Comparison of ENCODE assay signal across 9 cellular contexts in the genomic region with DNA sequence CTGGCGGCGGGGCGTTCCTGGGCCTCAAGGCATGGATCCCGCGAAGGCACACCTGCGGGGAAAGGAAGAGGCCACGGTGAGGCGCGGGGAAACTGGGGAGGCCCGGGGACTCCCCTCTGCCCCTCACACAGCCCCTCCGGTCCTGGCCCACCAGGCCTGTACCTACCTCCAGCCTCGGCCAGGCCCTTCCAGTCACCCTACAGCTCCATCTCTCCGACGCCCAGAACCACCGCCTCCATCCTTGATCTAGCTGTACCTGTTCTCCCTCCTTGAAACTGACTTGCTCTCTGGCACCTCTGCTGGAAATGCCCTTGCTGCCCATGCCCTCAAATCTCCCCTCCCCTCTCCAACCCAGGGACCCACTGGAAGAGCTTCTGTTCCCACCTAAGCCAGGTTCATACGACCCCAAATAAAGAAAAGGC. TPM values are rescaled to one million over a fixed set of nuclear protein-coding genes. Genes with fewer than 3 reads are reported as not detected.
DNase-seq lines count a peak whose midpoint lies in the region; ATAC-seq and TF ChIP-seq lines count a peak whose summit lies in the region.
"Had no signal": no experiment of that assay in that cellular context is flagged by ENCODE, and none has a peak within 500 bp of the region (broad histone marks: within the 10 kb centered on the region; RNA-seq: fewer than 3 reads in every experiment).

No MANE protein-coding gene starts in this region.

- ATAC-seq in heart left ventricle (no peak), left cardiac atrium (no peak), left lung (no peak)

- TF ChIP-seq POLR2A in heart left ventricle (IDR thresholded peaks at IDR 0.05) (no peak), transverse colon (IDR thresholded peaks at IDR 0.05) (no peak)

- in situ Hi-C loops in transverse colon (cut with MboI; ENCODE audit: low pct_ligation_motif_present in 1 of 4, low pct_unique_long_range_greater_than_20kb in 1 of 4, low sequenced_read_pairs in 3 of 4), result loop anchor here in 1 of 4 donors (25.0 kb wide), 1 partner anchor 146 kb away; the partner anchor contains the start of genes CINP and TECPR2

- peak overlapping the region in 9 of 12 donors; percentile 12 to 90 (median 64) for H3K4me3 ChIP-seq in heart left ventricle
- H3K4me3 ChIP-seq in liver (ENCODE audit: low read depth in 1 of 3, low read length in 3 of 3), result no peak overlapping the region
- peak overlapping the region in 2 of 4 donors; percentile 61 to 69 for H3K4me3 ChIP-seq in transverse colon
- no peak overlapping the region for H3K4me3 ChIP-seq in left lung

- no peaks in the 10 kb centered on the region for H3K9me3 ChIP-seq in heart left ventricle
- H3K9me3 ChIP-seq in liver (ENCODE audit: control insufficient read depth in 4 of 4, low read length in 3 of 4), result no peaks in the 10 kb centered on the region
- no peaks in the 10 kb centered on the region for H3K9me3 ChIP-seq in transverse colon
- H3K9me3 ChIP-seq in left lung, result no peaks in the 10 kb centered on the region

- no peak for TF ChIP-seq EP300 in transverse colon (IDR thresholded peaks at IDR 0.05; ENCODE audit: low read depth)

- no peak for TF ChIP-seq RAD21 in liver (IDR thresholded peaks at IDR 0.05)

- TF ChIP-seq CTCF in heart left ventricle (IDR thresholded peaks at IDR 0.05), result no peak
- no peak for TF ChIP-seq CTCF in liver (IDR thresholded peaks at IDR 0.05; ENCODE audit: low read depth, low read length, missing input control)
- peak in 3 of 5 experiments; percentile 15 to 36 (median 27) for TF ChIP-seq CTCF in transverse colon (IDR thresholded peaks at IDR 0.05)
- no peak for TF ChIP-seq CTCF in left lung (IDR thresholded peaks at IDR 0.05)

- H3K9me3 Mint-ChIP-seq in activated T-helper 2 cell treated with anti-CD3 and anti-CD28 coated beads, Interferon-gamma antibody, Interleukin-2, Interleukin-4, amounts not matched to agents 10 μg/mL and 5 μg/mL and 100 μg/mL, durations not matched to agents 14 hours and 24 hours and 36 hours, result no peaks in the 10 kb centered on the region

- H3K36me3 ChIP-seq in heart left ventricle (peaks cover 0 to 19% (median 12%) of the 10 kb centered on the region in 9 donors), liver (ENCODE audit: control insufficient read depth in 4 of 4, insufficient read depth in 3 of 4, low read depth in 1 of 4, low read length in 3 of 4) (peaks cover 0 to 3% (median 0%) of the 10 kb centered on the region in 4 donors), transverse colon (peaks cover 0 to 3% (median 0%) of the 10 kb centered on the region in 4 donors), left lung (peaks cover 0 to 11% of the 10 kb centered on the region in 2 donors)

- H3K4me3 Mint-ChIP-seq in activated T-helper 2 cell treated with anti-CD3 and anti-CD28 coated beads, Interferon-gamma antibody, Interleukin-2, Interleukin-4, amounts not matched to agents 10 μg/mL and 5 μg/mL and 100 μg/mL, durations not matched to agents 14 hours and 24 hours and 36 hours (ENCODE audit: low read depth), result peak overlapping the region; percentile 45

- no peaks in the 10 kb centered on the region for H3K27me3 ChIP-seq in heart left ventricle
- no peaks in the 10 kb centered on the region for H3K27me3 ChIP-seq in liver (ENCODE audit: control insufficient read depth in 4 of 4, insufficient read depth in 4 of 4, low read length in 3 of 4)
- no peaks in the 10 kb centered on the region for H3K27me3 ChIP-seq in transverse colon
- no peaks in the 10 kb centered on the region for H3K27me3 ChIP-seq in left lung

- H3K27ac Mint-ChIP-seq in activated T-helper 2 cell treated with anti-CD3 and anti-CD28 coated beads, Interferon-gamma antibody, Interleukin-2, Interleukin-4, amounts not matched to agents 10 μg/mL and 5 μg/mL and 100 μg/mL, durations not matched to agents 14 hours and 24 hours and 36 hours, result no peak overlapping the region

- DNase-seq in heart left ventricle (no peak), left cardiac atrium (no peak), transverse colon (no peak), left lung (no peak), OCI-M1 (lab: John Stamatoyannopoulos, UW) (no peak), NCI-H1436 treated with DMSO at 0.1 percent for 48 hours (lab: John Stamatoyannopoulos, UW) (no peak)
- no peak for DNase-seq in activated T-helper 2 cell treated with anti-CD3 and anti-CD28 coated beads, Interferon-gamma antibody, Interleukin-2, Interleukin-4, amounts not matched to agents 10 μg/mL and 5 μg/mL and 100 μg/mL, durations not matched to agents 14 hours and 24 hours and 36 hours (ENCODE audit: low spot score)
- DNase-seq: NCI-H1105 had no signal

- H3K4me1 ChIP-seq in heart left ventricle (peaks cover 0 to 61% (median 25%) of the 10 kb centered on the region in 12 donors), liver (ENCODE audit: control insufficient read depth in 4 of 4, insufficient read depth in 4 of 4, low read length in 3 of 4) (peaks cover 0 to 5% (median 3%) of the 10 kb centered on the region in 4 donors), transverse colon (peaks cover 14 to 43% (median 28%) of the 10 kb centered on the region in 4 donors), left lung (peaks cover 0 to 26% of the 10 kb centered on the region in 2 donors)

- intact Hi-C loops in heart left ventricle (cut with DNase I), result no loop called here
- intact Hi-C loops in left cardiac atrium (cut with DNase I), result no loop called here
- intact Hi-C loops in activated T-helper 2 cell treated with anti-CD3 and anti-CD28 coated beads, Interferon-gamma antibody, Interleukin-2, Interleukin-4, amounts not matched to agents 10 μg/mL and 5 μg/mL and 100 μg/mL, durations not matched to agents 14 hours and 24 hours and 36 hours (cut with micrococcal nuclease), result no loop called here
- intact Hi-C loops in transverse colon (cut with DNase I; ENCODE audit: low total_unique reads), result no loop called here
- intact Hi-C loops in left lung (cut with DNase I), result no loop called here

- no peaks in the 10 kb centered on the region for H3K27me3 Mint-ChIP-seq in activated T-helper 2 cell treated with anti-CD3 and anti-CD28 coated beads, Interferon-gamma antibody, Interleukin-2, Interleukin-4, amounts not matched to agents 10 μg/mL and 5 μg/mL and 100 μg/mL, durations not matched to agents 14 hours and 24 hours and 36 hours (ENCODE audit: low read depth)

- peaks cover 12% of the 10 kb centered on the region for H3K4me1 Mint-ChIP-seq in activated T-helper 2 cell treated with anti-CD3 and anti-CD28 coated beads, Interferon-gamma antibody, Interleukin-2, Interleukin-4, amounts not matched to agents 10 μg/mL and 5 μg/mL and 100 μg/mL, durations not matched to agents 14 hours and 24 hours and 36 hours (ENCODE audit: low read depth)

- 86 to 92% (median 88%) methylated on average over 16 of the region's 16 CpGs for WGBS in heart left ventricle, 4 donors
- 93% methylated on average over 16 of the region's 16 CpGs for WGBS in liver
- 83% methylated on average over 16 of the region's 16 CpGs; no CpG with 5 or more reads in 1 of the 2 donors for whole genome bisulfite sequencing in transverse colon (ENCODE audit: low coverage in 1 of 2), 2 donors

- H3K27ac ChIP-seq in heart left ventricle (peak overlapping the region in 11 of 12 donors; percentile 87 to 100 (median 95)), liver (ENCODE audit: low read depth in 1 of 2, low read length in 2 of 2) (peak overlapping the region; percentile 71 to 89), transverse colon (peak overlapping the region; percentile 83 to 95 (median 92)), left lung (no peak overlapping the region)

- H3K36me3 Mint-ChIP-seq in activated T-helper 2 cell treated with anti-CD3 and anti-CD28 coated beads, Interferon-gamma antibody, Interleukin-2, Interleukin-4, amounts not matched to agents 10 μg/mL and 5 μg/mL and 100 μg/mL, durations not matched to agents 14 hours and 24 hours and 36 hours (ENCODE audit: low read depth), result peaks cover 9% of the 10 kb centered on the region

- H3K9ac ChIP-seq in liver (ENCODE audit: low read depth in 1 of 2, low read length in 2 of 2), result no peak overlapping the region

TF ChIP-seq in liver, 16 proteins besides CTCF, POLR2A, EP300 and RAD21 (continues in another document):
- TF ChIP-seq RXRA (IDR thresholded peaks at IDR 0.05) (no peak), MAX (IDR thresholded peaks at IDR 0.05) (no peak), NR2F2 (IDR thresholded peaks at IDR 0.05) (no peak), ATF3 (IDR thresholded peaks at IDR 0.05) (no peak), FOXA1 (IDR thresholded peaks at IDR 0.05) (no peak), SP1 (IDR thresholded peaks at IDR 0.05) (no peak), JUND (IDR thresholded peaks at IDR 0.05) (no peak)

RNA-seq across cellular contexts. Expression of gene ANKRD9, which starts 1.7 kb away (rescaled TPM):
- 100 to 1,000 TPM in 6 of 9 donors, 10 to 100 TPM in 3; 77.6 to 271 (median 141) TPM for total RNA-seq in heart left ventricle
- 10 to 100 TPM; 42.2 to 60.2 TPM for polyA plus RNA-seq in heart left ventricle
- total RNA-seq in left cardiac atrium, result 100 to 1,000 TPM in 1 of 2 donors, 10 to 100 TPM in 1; 97.0 to 160 TPM
- total RNA-seq in activated T-helper 2 cell treated with anti-CD3 and anti-CD28 coated beads, Interferon-gamma antibody, Interleukin-2, Interleukin-4, amounts not matched to agents 10 μg/mL and 5 μg/mL and 100 μg/mL, durations not matched to agents 14 hours and 24 hours and 36 hours, result 16.9 and 17.0 TPM in 2 replicates
- total RNA-seq in liver, result 10 to 100 TPM; 11.5 to 67.5 TPM
- 1 to 10 TPM; 1.5 to 3.6 TPM for polyA plus RNA-seq in liver
- 100 to 1,000 TPM; 171 to 504 (median 319) TPM for total RNA-seq in transverse colon
- 10 to 100 TPM; 19.5 to 32.3 TPM for total RNA-seq in left lung

Comparison
In these comparisons a context has a peak if more than half of its experiments do, and no peak if none do; other contexts are left out.
1. H3K27ac ChIP-seq: peak in heart left ventricle (11 of 12), liver (2 of 2) and transverse colon (4 of 4); none in left lung (0 of 2).
2. H3K4me3 ChIP-seq: peak in heart left ventricle (9 of 12); none in liver (0 of 3) and left lung (0 of 2).
3. CTCF ChIP-seq: peak in transverse colon (3 of 5); none in heart left ventricle (0 of 12), liver (single experiment) and left lung (0 of 2).